In the genomic region with DNA sequence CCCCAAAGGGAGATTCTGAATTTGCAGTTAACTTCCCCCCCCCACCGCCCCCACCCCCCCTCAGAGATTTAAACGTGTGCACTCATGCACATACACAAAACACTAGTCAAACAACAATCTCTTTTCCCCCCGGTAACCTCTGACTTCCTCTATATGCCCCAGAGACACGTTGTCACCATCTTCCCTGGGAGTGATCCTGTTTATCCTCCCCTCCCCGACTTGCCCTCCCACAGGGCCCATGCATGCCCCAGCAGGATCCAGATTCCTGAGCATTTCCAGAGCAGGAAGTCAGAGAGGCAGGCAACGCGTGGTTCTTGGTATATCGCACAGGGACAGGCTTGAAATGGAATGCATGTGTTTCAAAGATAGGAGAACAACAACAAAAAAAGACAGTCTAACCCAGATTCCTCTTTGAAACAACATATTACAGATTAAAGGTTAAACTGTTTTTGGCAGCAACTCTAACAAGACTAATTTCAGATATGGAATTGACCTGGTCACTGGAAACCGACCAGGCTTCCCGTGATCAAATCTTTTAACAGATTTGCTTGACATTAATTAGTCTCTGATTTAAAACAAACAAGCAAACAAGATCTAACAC, we compare ENCODE assay signal across 8 cellular contexts. TPM values are rescaled to one million over a fixed set of nuclear protein-coding genes. Genes with fewer than 3 reads are reported as not detected.
A peak's percentile ranks its signal among the peaks of the same experiment; 100 is the strongest.
DNase-seq lines count a peak whose midpoint lies in the region; ATAC-seq and TF ChIP-seq lines count a peak whose summit lies in the region.

No MANE protein-coding gene starts in this region.

- ATAC-seq in gastrocnemius medialis (no peak), HG02840 (IDR thresholded peaks at IDR 0.05; ENCODE audit: low FRiP score, unreplicated experiment) (no peak), HG03159 (IDR thresholded peaks at IDR 0.05; ENCODE audit: unreplicated experiment) (no peak)

- WGBS in iPS DF 6.9 (ENCODE audit: insufficient coverage, insufficient read length), result no CpG with 5 or more reads among the region's 10 CpGs

- H3K9ac ChIP-seq in ES-I3 (ENCODE audit: low read depth, low read length), result peak overlapping the region; percentile 82; the same call in 1 of the 2 replicates

- H3K27me3 ChIP-seq in iPS DF 6.9 (ENCODE audit: control insufficient read depth, insufficient read depth, low read length) (no peaks in the 10 kb centered on the region), gastrocnemius medialis (no peaks in the 10 kb centered on the region)

- no peak for TF ChIP-seq CTCF in gastrocnemius medialis (IDR thresholded peaks at IDR 0.05 in 4 of 5, conservative IDR thresholded peaks at IDR 0.05 in 1 of 5)

- intact Hi-C loops in gastrocnemius medialis (cut with DNase I; ENCODE audit: low total_unique reads), result loop anchor here (2.0 to 10.0 kb wide), 4 partner anchors 250 to 1062 kb away; a partner anchor contains a TSS

- H3K27ac ChIP-seq in iPS DF 6.9 (ENCODE audit: low read length), result no peak overlapping the region
- peak overlapping the region; percentile 98 to 100 (median 98) for H3K27ac ChIP-seq in gastrocnemius medialis

- DNase-seq in LoVo (ENCODE audit: low spot score) (peak; percentile 57), amniotic stem cell (lab: John Stamatoyannopoulos, UW) (peak; percentile 23), iPS DF 6.9 (ENCODE audit: low read depth, low spot score) (no peak), gastrocnemius medialis (no peak), HuH-7.5 (ENCODE audit: low spot score) (no peak)

- in situ Hi-C loops in gastrocnemius medialis (cut with MboI; ENCODE audit: low sequenced_read_pairs in 4 of 4), result loop anchor here in 1 of 4 donors (25.0 kb wide), 1 partner anchor 139 kb away; no protein-coding TSS in a partner anchor

- TF ChIP-seq POLR2A in gastrocnemius medialis (IDR thresholded peaks at IDR 0.05), result no peak

- H3K4me3 ChIP-seq in iPS DF 6.9 (ENCODE audit: low read length), result peak overlapping the region; percentile 73; the same call in 1 of the 2 replicates
- H3K4me3 ChIP-seq in gastrocnemius medialis, result peak overlapping the region; percentile 92 to 100 (median 99)

- H3K4me1 ChIP-seq in ES-I3 (ENCODE audit: insufficient read depth, low read length) (peaks cover 24% of the 10 kb centered on the region), iPS DF 6.9 (ENCODE audit: control insufficient read depth, insufficient read depth, low read length) (peaks cover 9% of the 10 kb centered on the region), gastrocnemius medialis (peaks cover 48% of the 10 kb centered on the region in 2 donors)

- H3K9me3 ChIP-seq in ES-I3 (ENCODE audit: control insufficient read depth, insufficient read depth, low read length), result no peaks in the 10 kb centered on the region
- H3K9me3 ChIP-seq in iPS DF 6.9 (ENCODE audit: control insufficient read depth, insufficient read depth, low read length), result no peaks in the 10 kb centered on the region
- H3K9me3 ChIP-seq in gastrocnemius medialis, result no peaks in the 10 kb centered on the region

- H3K36me3 ChIP-seq in ES-I3 (ENCODE audit: insufficient read depth, low read length) (no peaks in the 10 kb centered on the region), iPS DF 6.9 (ENCODE audit: control insufficient read depth, insufficient read depth, low read length) (peaks cover under 1% of the 10 kb centered on the region; the same call in 1 of the 2 replicates), gastrocnemius medialis (peaks cover 0 to 3% of the 10 kb centered on the region in 2 donors)

RNA-seq across cellular contexts. Expression of a gene that starts 1.3 kb away (rescaled TPM):
- 100 to 1,000 TPM; 222 to 583 (median 280) TPM for total RNA-seq in gastrocnemius medialis

RNA-seq across cellular contexts. Expression of a gene that starts 5.3 kb away (rescaled TPM):
- total RNA-seq in gastrocnemius medialis, result 1 to 10 TPM in 3 of 4 donors, not detected in 1; 1.2 to 4.4 (median 2.4) TPM

Comparison
In these comparisons a context has a peak if more than half of its experiments do, and no peak if none do; other contexts are left out.
1. DNase-seq: peak in LoVo (single experiment) and amniotic stem cell (single experiment); none in iPS DF 6.9 (single experiment), gastrocnemius medialis (0 of 2) and HuH-7.5 (single experiment).